In genomic region chr4:105194328-105195231, GRCh38 we compare ENCODE assay signal across 8 cellular contexts. TPM values are rescaled to one million over a fixed set of nuclear protein-coding genes. Genes with fewer than 3 reads are reported as not detected.
DNase-seq lines count a peak whose midpoint lies in the region; ATAC-seq and TF ChIP-seq lines count a peak whose summit lies in the region.

No MANE protein-coding gene starts in this region.

- H3K27ac ChIP-seq in upper lobe of left lung: peak overlapping the region in 1 of 4 donors; percentile 22

- H3K27me3 Mint-ChIP-seq in nephron progenitor cell (ENCODE audit: low read depth, poor library complexity): no peaks in the 10 kb centered on the region

- peaks cover 23% of the 10 kb centered on the region for H3K36me3 Mint-ChIP-seq in nephron progenitor cell (ENCODE audit: low read depth)

- TF ChIP-seq CTCF in upper lobe of left lung (IDR thresholded peaks at IDR 0.05): no peak
- no peak for TF ChIP-seq CTCF in nephron progenitor cell (IDR thresholded peaks at IDR 0.05)

- no peak overlapping the region for H3K27ac Mint-ChIP-seq in nephron progenitor cell

- ATAC-seq in GM18519 (IDR thresholded peaks at IDR 0.05; ENCODE audit: low FRiP score, unreplicated experiment): peak; percentile 91
- peak; percentile 85 for ATAC-seq in GM21529 (IDR thresholded peaks at IDR 0.05; ENCODE audit: unreplicated experiment)
- peak; percentile 96 for ATAC-seq in HG03439 (IDR thresholded peaks at IDR 0.05; ENCODE audit: unreplicated experiment)
- ATAC-seq in upper lobe of left lung (ENCODE audit: low FRiP score in 2 of 2): no peak

- no peak overlapping the region for H3K4me3 ChIP-seq in upper lobe of left lung

- peaks cover 0 to 4% (median 0%) of the 10 kb centered on the region in 4 donors for H3K36me3 ChIP-seq in upper lobe of left lung

- TF ChIP-seq POLR2A in upper lobe of left lung (IDR thresholded peaks at IDR 0.05): no peak

- DNase-seq in fibroblast of peridontal ligament (ENCODE audit: extremely low read depth) (peak; percentile 51), upper lobe of left lung (no peak), globus pallidus (ENCODE audit: low spot score) (no peak), foreskin melanocyte (no peak), nephron progenitor cell (no peak)

- no peaks in the 10 kb centered on the region for H3K27me3 ChIP-seq in upper lobe of left lung

- no peak overlapping the region for H3K4me3 Mint-ChIP-seq in nephron progenitor cell

- H3K9me3 ChIP-seq in upper lobe of left lung: no peaks in the 10 kb centered on the region

- TF ChIP-seq EP300 in upper lobe of left lung (IDR thresholded peaks at IDR 0.05): no peak

- H3K4me1 ChIP-seq in upper lobe of left lung: peaks cover 32 to 50% (median 41%) of the 10 kb centered on the region in 4 donors

- no peaks in the 10 kb centered on the region for H3K4me1 Mint-ChIP-seq in nephron progenitor cell

- no peaks in the 10 kb centered on the region for H3K9me3 Mint-ChIP-seq in nephron progenitor cell

RNA-seq across cellular contexts. Expression of gene TET2, which starts 47.9 kb away (rescaled TPM):
- total RNA-seq in upper lobe of left lung: 10 to 100 TPM; 25.1 to 41.9 (median 29.7) TPM

Comparison
In these comparisons a context has a peak if more than half of its experiments do, and no peak if none do; other contexts are left out.
1. ATAC-seq: peak in GM18519 (single experiment), GM21529 (single experiment) and HG03439 (single experiment); none in upper lobe of left lung (0 of 2).